13 cellular contexts compared by ENCODE assay signal in the genomic region with DNA sequence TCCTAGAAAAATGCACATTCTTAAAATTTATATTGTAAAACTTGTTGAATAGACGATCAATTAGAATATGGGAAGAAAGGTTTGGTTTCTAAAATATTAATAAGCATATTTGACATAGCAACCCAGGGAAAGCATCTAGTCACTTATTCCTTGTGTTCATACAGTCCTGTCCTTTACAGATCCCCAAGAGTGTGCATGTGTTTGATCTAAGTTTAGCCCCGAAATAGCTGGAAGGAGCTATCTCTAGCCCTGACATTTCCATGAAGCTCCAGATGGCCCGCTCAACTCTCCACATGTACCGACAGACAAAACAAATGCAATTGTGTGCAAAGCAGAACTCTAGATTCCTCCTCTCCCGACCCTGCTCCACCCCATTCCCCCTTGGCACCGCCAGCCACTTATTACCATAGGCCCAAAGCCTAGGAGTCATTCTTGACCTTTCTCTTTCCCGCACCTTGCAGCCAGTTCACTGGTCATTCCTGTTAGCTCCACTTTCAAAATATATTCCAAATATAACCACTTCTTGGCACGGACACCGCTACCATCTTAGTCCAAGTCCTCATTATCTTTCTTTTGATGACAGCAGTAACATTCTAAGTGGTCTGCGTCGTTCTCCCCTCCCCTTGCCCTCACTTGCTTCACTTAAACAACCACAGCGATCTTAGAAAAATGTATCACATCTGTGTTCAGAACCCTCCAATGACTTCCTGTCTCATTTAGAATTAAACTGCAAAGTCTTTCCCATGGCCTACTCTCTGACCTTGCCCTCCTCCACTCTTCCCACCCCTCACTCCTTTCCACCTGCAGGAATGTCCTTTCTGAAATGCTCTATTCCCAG. TPM values are rescaled to one million over a fixed set of nuclear protein-coding genes. Genes with fewer than 3 reads are reported as not detected.
A peak's percentile ranks its signal among the peaks of the same experiment; 100 is the strongest.
DNase-seq lines count a peak whose midpoint lies in the region; ATAC-seq and TF ChIP-seq lines count a peak whose summit lies in the region.
"Had no signal": no experiment of that assay in that cellular context is flagged by ENCODE, and none has a peak within 500 bp of the region (broad histone marks: within the 10 kb centered on the region; RNA-seq: fewer than 3 reads in every experiment).

No MANE protein-coding gene starts in this region.

- peaks cover 55% of the 10 kb centered on the region for H3K4me1 Mint-ChIP-seq in activated CD4-positive, alpha-beta T cell treated with anti-CD3 and anti-CD28 coated beads for 36 hours
- peaks cover 80% of the 10 kb centered on the region for H3K4me1 Mint-ChIP-seq in activated naive CD8-positive, alpha-beta T cell treated with anti-CD3 and anti-CD28 coated beads, Interleukin-2, amount 50 U/mL, for 24 hours
- peaks cover 13 to 56% (median 32%) of the 10 kb centered on the region in 4 donors for H3K4me1 Mint-ChIP-seq in naive thymus-derived CD8-positive, alpha-beta T cell
- peaks cover 17 to 45% of the 10 kb centered on the region in 2 donors for H3K4me1 Mint-ChIP-seq in stimulated activated naive B cell treated with anti-CD40 and anti-IgM and Interleukin-4, amounts not matched to agents 10 μg/mL and 1 μg/mL and 100 μg/mL, for 72 hours

- peaks cover 3% of the 10 kb centered on the region for H3K36me3 Mint-ChIP-seq in activated CD4-positive, alpha-beta T cell treated with anti-CD3 and anti-CD28 coated beads for 36 hours (ENCODE audit: low read depth)
- H3K36me3 Mint-ChIP-seq in activated naive CD8-positive, alpha-beta T cell treated with anti-CD3 and anti-CD28 coated beads, Interleukin-2, amount 50 U/mL, for 24 hours (ENCODE audit: low read depth) = peaks cover 11% of the 10 kb centered on the region
- H3K36me3 Mint-ChIP-seq in naive thymus-derived CD8-positive, alpha-beta T cell = peaks cover 0 to 1% (median 0%) of the 10 kb centered on the region in 3 donors
- peaks cover 4 to 7% of the 10 kb centered on the region in 2 donors for H3K36me3 Mint-ChIP-seq in stimulated activated naive B cell treated with anti-CD40 and anti-IgM and Interleukin-4, amounts not matched to agents 10 μg/mL and 1 μg/mL and 100 μg/mL, for 72 hours

- no peak for ATAC-seq in activated CD4-positive, alpha-beta T cell treated with anti-CD3 and anti-CD28 coated beads for 36 hours
- no peak for ATAC-seq in activated naive CD8-positive, alpha-beta T cell treated with anti-CD3 and anti-CD28 coated beads, Interleukin-2, amount 50 U/mL, for 24 hours
- ATAC-seq in naive thymus-derived CD8-positive, alpha-beta T cell = no peak
- ATAC-seq in stimulated activated naive B cell treated with anti-CD40 and anti-IgM and Interleukin-4, amounts not matched to agents 10 μg/mL and 1 μg/mL and 100 μg/mL, for 72 hours (replicated peaks) = no peak

- no peaks in the 10 kb centered on the region for H3K4me1 ChIP-seq in KMS-11 (ENCODE audit: low read depth, poor library complexity, severe bottlenecking)
- H3K4me1 ChIP-seq: adrenal gland had no signal

- H3K27ac ChIP-seq in KMS-11 (no peak overlapping the region), WERI-Rb-1 (no peak overlapping the region)
- H3K27ac ChIP-seq: adrenal gland had no signal

- DNase-seq in activated CD4-positive, alpha-beta T cell treated with anti-CD3 and anti-CD28 coated beads for 36 hours = no peak
- DNase-seq in activated CD4-positive, alpha-beta T cell treated with anti-CD3 and anti-CD28 coated beads, Interleukin-2, amount 50 U/mL, for 4 hours = no peak
- DNase-seq in activated naive CD8-positive, alpha-beta T cell treated with anti-CD3 and anti-CD28 coated beads, Interleukin-2, amount 50 U/mL, for 24 hours = no peak
- no peak for DNase-seq in naive thymus-derived CD8-positive, alpha-beta T cell
- DNase-seq in WERI-Rb-1 (no peak), NCI-H69 (lab: John Stamatoyannopoulos, UW) (no peak)
- DNase-seq in stimulated activated naive B cell treated with anti-CD40 and anti-IgM and Interleukin-4, amounts not matched to agents 10 μg/mL and 1 μg/mL and 100 μg/mL, for 72 hours = no peak

- no peak overlapping the region for H3K4me2 ChIP-seq in KMS-11

- intact Hi-C loops in activated CD4-positive, alpha-beta T cell treated with anti-CD3 and anti-CD28 coated beads for 36 hours (cut with DNase I, micrococcal nuclease) = loop anchor here (1.0 to 10.0 kb wide), 4 partner anchors 74 to 435 kb away; a partner anchor contains a TSS

- POLR2A ChIA-PET in activated CD4-positive, alpha-beta T cell treated with anti-CD3 and anti-CD28 coated beads for 36 hours (lab: Charles Lee) = no interaction called here
- POLR2A ChIA-PET in naive thymus-derived CD8-positive, alpha-beta T cell (lab: Charles Lee) = no interaction called here

- H3K9ac ChIP-seq in KMS-11 = no peak overlapping the region

- H3K4me3 Mint-ChIP-seq in activated CD4-positive, alpha-beta T cell treated with anti-CD3 and anti-CD28 coated beads for 36 hours = peak overlapping the region; percentile 11
- peak overlapping the region; percentile 65 for H3K4me3 Mint-ChIP-seq in activated naive CD8-positive, alpha-beta T cell treated with anti-CD3 and anti-CD28 coated beads, Interleukin-2, amount 50 U/mL, for 24 hours
- peak overlapping the region in 6 of 10 donors; percentile 6 to 90 (median 70) for H3K4me3 Mint-ChIP-seq in naive thymus-derived CD8-positive, alpha-beta T cell
- no peak overlapping the region for H3K4me3 Mint-ChIP-seq in stimulated activated naive B cell treated with anti-CD40 and anti-IgM and Interleukin-4, amounts not matched to agents 10 μg/mL and 1 μg/mL and 100 μg/mL, for 72 hours

- H3K9me3 ChIP-seq in WERI-Rb-1 (ENCODE audit: severe bottlenecking) = no peaks in the 10 kb centered on the region
- H3K9me3 ChIP-seq: adrenal gland, upper lobe of left lung had no signal

- peak overlapping the region; percentile 26 for H3K27ac Mint-ChIP-seq in activated CD4-positive, alpha-beta T cell treated with anti-CD3 and anti-CD28 coated beads for 36 hours
- H3K27ac Mint-ChIP-seq in activated naive CD8-positive, alpha-beta T cell treated with anti-CD3 and anti-CD28 coated beads, Interleukin-2, amount 50 U/mL, for 24 hours = peak overlapping the region; percentile 95
- H3K27ac Mint-ChIP-seq in naive thymus-derived CD8-positive, alpha-beta T cell = peak overlapping the region in 6 of 10 donors; percentile 12 to 94 (median 64)
- no peak overlapping the region for H3K27ac Mint-ChIP-seq in stimulated activated naive B cell treated with anti-CD40 and anti-IgM and Interleukin-4, amounts not matched to agents 10 μg/mL and 1 μg/mL and 100 μg/mL, for 72 hours

- H3K79me2 ChIP-seq in KMS-11 (ENCODE audit: insufficient read depth, low read depth) = no peaks in the 10 kb centered on the region

- H3K27me3 ChIP-seq in KMS-11 (ENCODE audit: insufficient read depth, low read depth) (no peaks in the 10 kb centered on the region), WERI-Rb-1 (ENCODE audit: insufficient read depth, low read depth, severe bottlenecking) (peaks cover 77% of the 10 kb centered on the region)
- H3K27me3 ChIP-seq: adrenal gland, upper lobe of left lung had no signal

- peaks cover 4% of the 10 kb centered on the region for H3K27me3 Mint-ChIP-seq in activated CD4-positive, alpha-beta T cell treated with anti-CD3 and anti-CD28 coated beads for 36 hours
- H3K27me3 Mint-ChIP-seq in activated naive CD8-positive, alpha-beta T cell treated with anti-CD3 and anti-CD28 coated beads, Interleukin-2, amount 50 U/mL, for 24 hours = no peaks in the 10 kb centered on the region
- peaks cover 0 to 3% (median 0%) of the 10 kb centered on the region in 5 donors for H3K27me3 Mint-ChIP-seq in naive thymus-derived CD8-positive, alpha-beta T cell
- no peaks in the 10 kb centered on the region for H3K27me3 Mint-ChIP-seq in stimulated activated naive B cell treated with anti-CD40 and anti-IgM and Interleukin-4, amounts not matched to agents 10 μg/mL and 1 μg/mL and 100 μg/mL, for 72 hours

- no peak overlapping the region for H2AFZ ChIP-seq in KMS-11 (ENCODE audit: low read depth)

- TF ChIP-seq CTCF in KMS-11 (conservative IDR thresholded peaks at IDR 0.05; ENCODE audit: low read depth, low read length) (peak; percentile 37; the same call in 1 of the 2 replicates), WERI-Rb-1 (IDR thresholded peaks at IDR 0.05; ENCODE audit: low read depth, low read length) (no peak)

- H3K36me3 ChIP-seq in KMS-11 (ENCODE audit: insufficient read depth) = no peaks in the 10 kb centered on the region
- H3K36me3 ChIP-seq in WERI-Rb-1 = no peaks in the 10 kb centered on the region
- H3K36me3 ChIP-seq: adrenal gland, upper lobe of left lung had no signal

- H3K9me3 Mint-ChIP-seq in activated CD4-positive, alpha-beta T cell treated with anti-CD3 and anti-CD28 coated beads for 36 hours (ENCODE audit: low read depth) = no peaks in the 10 kb centered on the region
- H3K9me3 Mint-ChIP-seq in activated naive CD8-positive, alpha-beta T cell treated with anti-CD3 and anti-CD28 coated beads, Interleukin-2, amount 50 U/mL, for 24 hours = peaks cover 8% of the 10 kb centered on the region
- peaks cover 0 to 5% (median 0%) of the 10 kb centered on the region in 9 donors for H3K9me3 Mint-ChIP-seq in naive thymus-derived CD8-positive, alpha-beta T cell
- peaks cover 0 to 2% of the 10 kb centered on the region in 2 donors for H3K9me3 Mint-ChIP-seq in stimulated activated naive B cell treated with anti-CD40 and anti-IgM and Interleukin-4, amounts not matched to agents 10 μg/mL and 1 μg/mL and 100 μg/mL, for 72 hours

- no peak overlapping the region for H3K4me3 ChIP-seq in KMS-11 (IDR thresholded peaks at IDR 0.05; ENCODE audit: insufficient read depth, low read depth, low read length)
- no peak overlapping the region for H3K4me3 ChIP-seq in WERI-Rb-1 (ENCODE audit: low read depth, low read length)

- CTCF ChIA-PET in activated CD4-positive, alpha-beta T cell treated with anti-CD3 and anti-CD28 coated beads for 36 hours (lab: Charles Lee) = interaction anchor here (0.8 to 2.8 kb wide), 12 partner anchors 11 to 113 kb away, joined by 3 to 17 read pairs (median 3); a partner anchor contains a TSS

- no peaks in the 10 kb centered on the region for H4K20me1 ChIP-seq in KMS-11 (ENCODE audit: insufficient read depth)

RNA-seq across cellular contexts. Expression of a gene that starts 45.5 kb away (rescaled TPM):
- total RNA-seq in activated CD4-positive, alpha-beta T cell treated with anti-CD3 and anti-CD28 coated beads for 36 hours = 1,000 to 10,000 TPM; 2,147 to 3,062 TPM
- under 1 TPM; 0.41 to 0.49 TPM for total RNA-seq in naive thymus-derived CD8-positive, alpha-beta T cell
- polyA plus RNA-seq in naive thymus-derived CD8-positive, alpha-beta T cell = 100 to 1,000 TPM in 1 of 3 donors, 1 to 10 TPM in 2; 2.8 to 161 (median 3.3) TPM
- total RNA-seq: dermis blood vessel endothelial cell, kidney epithelial cell, SK-MEL-5 had no signal

Comparison
In these comparisons a context has a peak if more than half of its experiments do, and no peak if none do; other contexts are left out.
1. H3K4me3 Mint-ChIP-seq: peak in activated CD4-positive, alpha-beta T cell treated with anti-CD3 and anti-CD28 coated beads for 36 hours (single experiment), activated naive CD8-positive, alpha-beta T cell treated with anti-CD3 and anti-CD28 coated beads, Interleukin-2, amount 50 U/mL, for 24 hours (single experiment) and naive thymus-derived CD8-positive, alpha-beta T cell (6 of 10); none in stimulated activated naive B cell treated with anti-CD40 and anti-IgM and Interleukin-4, amounts not matched to agents 10 μg/mL and 1 μg/mL and 100 μg/mL, for 72 hours (0 of 2).
2. RNA of a gene that starts 45.5 kb away (total RNA-seq): 2,147 to 3,062 TPM in activated CD4-positive, alpha-beta T cell treated with anti-CD3 and anti-CD28 coated beads for 36 hours; 0.41 to 0.49 TPM in naive thymus-derived CD8-positive, alpha-beta T cell; every median in the first group is over 1,000 times any median in the second.